ENCODE assay signal across 20 cellular contexts in the genomic region with DNA sequence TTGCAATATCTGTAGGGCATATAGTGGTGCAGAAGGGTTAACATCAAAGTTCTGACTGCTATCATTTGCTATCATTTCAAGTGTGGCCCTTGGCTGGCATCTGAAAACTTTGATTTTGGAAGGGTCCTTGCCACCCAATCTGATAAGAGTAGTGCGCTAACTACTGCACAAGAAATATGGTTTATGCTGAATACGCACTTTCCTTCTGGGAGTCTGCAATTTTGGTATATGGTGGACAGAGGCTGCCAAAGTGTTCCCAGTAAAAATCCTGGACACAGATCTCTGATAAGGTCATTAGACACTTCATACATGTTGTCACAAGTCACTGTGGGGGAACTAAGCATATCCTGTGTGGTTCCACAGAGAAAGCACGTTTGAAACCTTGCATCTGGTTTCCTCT.
A peak's percentile ranks its signal among the peaks of the same experiment; 100 is the strongest.
DNase-seq lines count a peak whose midpoint lies in the region; ATAC-seq, FAIRE-seq and TF ChIP-seq lines count a peak whose summit lies in the region.
"Had no signal": no experiment of that assay in that cellular context is flagged by ENCODE, and none has a peak within 500 bp of the region (broad histone marks: within the 10 kb centered on the region; RNA-seq: fewer than 3 reads in every experiment).

No MANE protein-coding gene starts in this region.

- H3K4me3 ChIP-seq in A549, result no peak overlapping the region
- H3K4me3 ChIP-seq in BLaER1, result no peak overlapping the region
- no peak overlapping the region for H3K4me3 ChIP-seq in K562
- no peak overlapping the region for H3K4me3 ChIP-seq in osteoblast (ENCODE audit: insufficient read depth, low read length)

- H3K9me3 ChIP-seq in A549 (no peaks in the 10 kb centered on the region), BLaER1 (no peaks in the 10 kb centered on the region), K562 (replicated peaks; ENCODE audit: control insufficient read depth, insufficient read depth, low read depth, low read length) (no peaks in the 10 kb centered on the region), osteoblast (ENCODE audit: low read depth, low read length) (no peaks in the 10 kb centered on the region)
- H3K9me3 ChIP-seq: Caco-2 had no signal

- BruUV-seq in K562 (replicated peaks; lab: Mats Ljungman, UMichigan), result no TSS peak

- TF ChIP-seq RAD21 in A549 (conservative IDR thresholded peaks at IDR 0.05 in 1 of 2, IDR thresholded peaks at IDR 0.05 in 1 of 2) (no peak), K562 (CRISPR knock-in tag; conservative IDR thresholded peaks at IDR 0.05 in 1 of 2, IDR thresholded peaks at IDR 0.05 in 1 of 2) (no peak)

- TF ChIP-seq CTCF in A549 (IDR thresholded peaks at IDR 0.05), result no peak
- TF ChIP-seq CTCF in K562 (IDR thresholded peaks at IDR 0.05 in 2 of 3, conservative IDR thresholded peaks at IDR 0.05 in 1 of 3; ENCODE audit: insufficient read depth in 2 of 3, low read depth in 1 of 3, low read length in 3 of 3), result no peak
- TF ChIP-seq CTCF in osteoblast (IDR thresholded peaks at IDR 0.05; ENCODE audit: extremely low read depth, low read depth, low read length), result no peak

- H3K27me3 ChIP-seq in BLaER1 (no peaks in the 10 kb centered on the region), K562 (ENCODE audit: control insufficient read depth in 2 of 2, insufficient read depth in 2 of 2, low read length in 2 of 2) (no peaks in the 10 kb centered on the region), osteoblast (ENCODE audit: insufficient read depth, low read length) (no peaks in the 10 kb centered on the region)

- H3K27ac ChIP-seq in A549 (no peak overlapping the region), BLaER1 (no peak overlapping the region), K562 (ENCODE audit: extremely low read depth, low read depth, low read length) (no peak overlapping the region), osteoblast (ENCODE audit: low read depth, low read length) (no peak overlapping the region)

- H3K9ac ChIP-seq in BLaER1 (no peak overlapping the region), K562 (ENCODE audit: insufficient read depth in 1 of 2, low read depth in 2 of 2, low read length in 2 of 2) (no peak overlapping the region)

- intact Hi-C loops in K562 (cut with micrococcal nuclease), result no loop called here

- in situ Hi-C loops in K562 (cut with MboI), result no loop called here

- POLR2A ChIA-PET in A549 (lab: Yijun Ruan, JAX) (no interaction called here), K562 (lab: Yijun Ruan, JAX) (no interaction called here)

- H4K20me1 ChIP-seq in BLaER1 (no peaks in the 10 kb centered on the region), K562 (replicated peaks; ENCODE audit: control insufficient read depth, insufficient read depth, low read length) (no peaks in the 10 kb centered on the region), osteoblast (ENCODE audit: insufficient read depth, low read length) (no peaks in the 10 kb centered on the region)

- H3K79me2 ChIP-seq in K562 (ENCODE audit: control insufficient read depth, insufficient read depth, low read length) (no peaks in the 10 kb centered on the region), osteoblast (ENCODE audit: insufficient read depth, low read length) (no peaks in the 10 kb centered on the region)

- H3K9me1 ChIP-seq in K562 (ENCODE audit: control insufficient read depth, insufficient read depth, low read length), result no peaks in the 10 kb centered on the region

- H2AFZ ChIP-seq in K562 (ENCODE audit: low read depth, low read length) (no peak overlapping the region), osteoblast (ENCODE audit: low read length) (no peak overlapping the region)

- FAIRE-seq in A549 (lab: Jason Lieb, UNC) (no peak), K562 (lab: Jason Lieb, UNC) (no peak)
- FAIRE-seq: A204.1, D721Med, G401.6, GM12891 had no signal

- H3K36me3 ChIP-seq in BLaER1, result no peaks in the 10 kb centered on the region
- no peaks in the 10 kb centered on the region for H3K36me3 ChIP-seq in K562 (ENCODE audit: control insufficient read depth, insufficient read depth, low read length)
- no peaks in the 10 kb centered on the region for H3K36me3 ChIP-seq in osteoblast (ENCODE audit: insufficient read depth, low read length)

- no peak for ATAC-seq in A549
- ATAC-seq in K562, result no peak

- DNase-seq in A549 (ENCODE audit: low read depth in 1 of 2, low spot score in 1 of 2) (no peak), K562 (ENCODE audit: extremely low read depth in 1 of 4, low spot score in 3 of 4) (no peak), NOMO-1 (lab: John Stamatoyannopoulos, UW; ENCODE audit: unreplicated experiment in 2 of 2) (no peak), osteoblast (ENCODE audit: insufficient read length, low spot score, missing footprints) (no peak)
- no peak for DNase-seq in stimulated activated CD4-positive, alpha-beta T cell treated with anti-CD3 and anti-CD28 coated beads, Interleukin-2, amount 100 ng/mL, for 48 hours
- DNase-seq: 8988T; AML-193; C1 segment of cervical spinal cord; Caco-2; Calu3; CD4-positive, alpha-beta memory T cell; CD4-positive, CD25-positive, alpha-beta regulatory T cell; CD8-positive, alpha-beta memory T cell; DMS79 treated with DMSO at 0.1 percent for 48 hours; GF-D8 had no signal

- TF ChIP-seq EP300 in A549 (IDR thresholded peaks at IDR 0.05) (no peak), K562 (IDR thresholded peaks at IDR 0.05; ENCODE audit: low read length) (no peak)

- TF ChIP-seq POLR2A in A549 (IDR thresholded peaks at IDR 0.05; ENCODE audit: low read length), result no peak
- TF ChIP-seq POLR2A in K562 (conservative IDR thresholded peaks at IDR 0.05), result no peak

- CTCF ChIA-PET in A549 (lab: Yijun Ruan, JAX), result no interaction called here
- CTCF ChIA-PET in K562 (lab: Yijun Ruan, JAX; ENCODE audit: low intra/inter-chr PET ratio), result no interaction called here

- H3K4me1 ChIP-seq in A549 (no peaks in the 10 kb centered on the region), BLaER1 (peaks cover 16% of the 10 kb centered on the region), K562 (replicated peaks in 1 of 2; ENCODE audit: control insufficient read depth in 2 of 2, insufficient read depth in 2 of 2, low read length in 2 of 2) (no peaks in the 10 kb centered on the region), osteoblast (ENCODE audit: insufficient read depth, low read length) (no peaks in the 10 kb centered on the region)
- H3K4me1 ChIP-seq: Caco-2 had no signal

- H3K4me2 ChIP-seq in A549 (no peak overlapping the region), BLaER1 (0 out of 2 replicates have a peak overlapping the region, but pooled peaks have one; percentile 5), K562 (ENCODE audit: insufficient read depth, low read length) (no peak overlapping the region), osteoblast (ENCODE audit: insufficient read depth, low read length) (no peak overlapping the region)

- 24% methylated on average over 3 of the region's 3 CpGs for WGBS in A549 (ENCODE audit: missing lambda C conversion rate)
- 3% methylated on average over 3 of the region's 3 CpGs for WGBS in K562 (ENCODE audit: insufficient coverage, low coverage, missing lambda C conversion rate)

TF ChIP-seq in A549, 52 proteins besides CTCF, POLR2A, EP300 and RAD21:
- TF ChIP-seq, protein P1, sequence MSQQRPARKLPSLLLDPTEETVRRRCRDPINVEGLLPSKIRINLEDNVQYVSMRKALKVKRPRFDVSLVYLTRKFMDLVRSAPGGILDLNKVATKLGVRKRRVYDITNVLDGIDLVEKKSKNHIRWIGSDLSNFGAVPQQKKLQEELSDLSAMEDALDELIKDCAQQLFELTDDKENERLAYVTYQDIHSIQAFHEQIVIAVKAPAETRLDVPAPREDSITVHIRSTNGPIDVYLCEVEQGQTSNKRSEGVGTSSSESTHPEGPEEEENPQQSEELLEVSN (IDR thresholded peaks at IDR 0.05; ENCODE audit: borderline replicate concordance, low read depth), result no peak
- TF ChIP-seq FOSL2 (IDR thresholded peaks at IDR 0.05) (no peak), FOSL2 (CRISPR knock-in tag; IDR thresholded peaks at IDR 0.05) (no peak), MAFK (IDR thresholded peaks at IDR 0.05; ENCODE audit: partially characterized antibody) (peak; percentile 80)
TF ChIP-seq in A549: peak in this region for 1.

TF ChIP-seq in K562, 482 proteins besides CTCF, POLR2A, EP300 and RAD21 (continues in another document):
- TF ChIP-seq, protein P2, sequence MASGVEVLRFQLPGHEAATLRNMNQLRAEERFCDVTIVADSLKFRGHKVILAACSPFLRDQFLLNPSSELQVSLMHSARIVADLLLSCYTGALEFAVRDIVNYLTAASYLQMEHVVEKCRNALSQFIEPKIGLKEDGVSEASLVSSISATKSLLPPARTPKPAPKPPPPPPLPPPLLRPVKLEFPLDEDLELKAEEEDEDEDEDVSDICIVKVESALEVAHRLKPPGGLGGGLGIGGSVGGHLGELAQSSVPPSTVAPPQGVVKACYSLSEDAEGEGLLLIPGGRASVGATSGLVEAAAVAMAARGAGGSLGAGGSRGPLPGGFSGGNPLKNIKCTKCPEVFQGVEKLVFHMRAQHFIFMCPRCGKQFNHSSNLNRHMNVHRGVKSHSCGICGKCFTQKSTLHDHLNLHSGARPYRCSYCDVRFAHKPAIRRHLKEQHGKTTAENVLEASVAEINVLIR (CRISPR knock-in tag; IDR thresholded peaks at IDR 0.05), result no peak
- TF ChIP-seq, protein P3, sequence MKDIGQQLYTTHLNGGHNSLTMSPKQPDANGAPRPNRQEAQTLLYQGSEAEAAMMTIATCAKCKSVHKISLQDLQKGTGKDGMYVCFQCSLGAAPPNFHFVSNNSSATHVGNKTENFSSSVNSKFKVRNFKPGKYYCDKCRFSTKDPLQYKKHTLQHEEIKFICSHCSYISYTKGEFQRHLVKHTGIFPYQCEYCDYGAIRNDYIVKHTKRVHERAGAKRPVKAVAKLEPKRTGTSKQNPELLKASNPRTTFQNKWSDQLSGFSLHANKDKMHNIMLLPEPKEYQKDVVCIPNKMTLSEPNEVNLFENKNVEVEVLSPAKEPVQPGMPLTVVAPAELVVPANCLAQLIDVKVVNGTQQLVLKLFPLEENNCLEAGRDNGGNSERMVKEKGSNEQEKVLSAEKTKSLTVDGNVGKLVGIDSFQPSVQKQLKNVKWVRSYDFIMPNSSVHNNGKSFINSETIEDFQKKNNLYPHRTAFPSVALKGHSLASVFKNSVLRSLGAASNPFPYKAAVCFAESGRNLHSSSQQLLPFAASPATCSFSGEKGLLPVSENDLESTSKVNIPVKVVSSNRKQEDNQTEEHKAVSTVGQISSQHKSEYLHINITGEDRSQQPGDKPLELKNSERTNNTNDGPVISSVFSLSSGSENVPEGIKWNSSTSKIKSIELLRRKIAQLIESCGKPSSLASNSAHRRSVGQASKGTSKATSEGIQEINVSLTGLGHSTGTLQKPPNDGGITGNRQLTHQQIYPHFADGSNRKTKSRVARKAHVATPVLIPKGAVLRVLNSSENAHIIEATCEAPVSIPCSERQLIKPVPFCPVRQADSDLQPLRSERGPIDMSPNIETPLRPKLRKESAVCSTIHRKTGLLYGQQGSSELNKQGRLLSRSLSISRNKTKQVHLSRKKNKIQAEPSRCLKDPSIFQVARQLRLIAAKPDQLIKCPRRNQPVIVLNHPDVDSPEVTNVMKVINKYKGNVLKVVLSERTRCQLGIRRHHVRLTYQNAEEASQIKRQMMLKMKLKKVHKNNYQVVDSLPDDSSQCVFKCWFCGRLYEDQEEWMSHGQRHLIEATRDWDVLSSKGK (CRISPR knock-in tag; IDR thresholded peaks at IDR 0.05), result no peak
- TF ChIP-seq HDAC6 (IDR thresholded peaks at IDR 0.05; ENCODE audit: low read depth, low read length) (no peak), IRF2 (CRISPR knock-in tag; IDR thresholded peaks at IDR 0.05) (no peak), NONO (IDR thresholded peaks at IDR 0.05; ENCODE audit: low read depth in 2 of 2, low read length in 1 of 2) (no peak)
